ENCODE assay signal across 21 cellular contexts in the genomic region with DNA sequence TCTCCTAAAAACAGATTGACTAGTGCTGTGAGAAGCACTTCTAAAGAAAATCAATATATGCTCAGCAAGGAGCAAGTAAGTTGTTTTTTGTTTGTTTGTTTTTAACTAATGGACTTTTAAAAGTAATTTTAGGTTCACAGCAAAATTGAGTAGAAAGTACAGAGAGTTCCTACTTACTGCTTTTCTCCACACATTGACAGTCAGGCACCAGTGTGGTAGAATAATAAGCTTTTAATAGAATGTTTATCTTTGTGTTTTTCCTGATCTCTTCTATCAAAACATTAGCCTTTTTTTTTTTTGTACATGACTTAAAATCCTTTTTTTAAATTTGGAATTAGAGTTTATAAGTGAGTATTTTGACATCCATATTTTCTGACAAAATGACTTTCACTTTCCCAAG.
DNase-seq lines count a peak whose midpoint lies in the region; ATAC-seq and TF ChIP-seq lines count a peak whose summit lies in the region.
"Had no signal": no experiment of that assay in that cellular context is flagged by ENCODE, and none has a peak within 500 bp of the region (broad histone marks: within the 10 kb centered on the region; RNA-seq: fewer than 3 reads in every experiment).

No MANE protein-coding gene starts in this region.

- peaks cover 58% of the 10 kb centered on the region for H3K4me1 ChIP-seq in KMS-11 (ENCODE audit: low read depth, poor library complexity, severe bottlenecking)
- H3K4me1 ChIP-seq in endocrine pancreas (ENCODE audit: control insufficient read depth, insufficient read depth, low read length) = peaks cover 15% of the 10 kb centered on the region
- peaks cover 0 to 4% of the 10 kb centered on the region in 2 donors for H3K4me1 ChIP-seq in muscle layer of duodenum (ENCODE audit: control insufficient read depth in 1 of 2, insufficient read depth in 2 of 2, low read length in 2 of 2)
- peaks cover 0 to 26% (median 4%) of the 10 kb centered on the region in 4 donors for H3K4me1 ChIP-seq in tibial artery

- H3K9ac ChIP-seq in KMS-11 (no peak overlapping the region), endocrine pancreas (ENCODE audit: control insufficient read depth, insufficient read depth, low read length) (no peak overlapping the region)

- no peaks in the 10 kb centered on the region for H3K9me3 ChIP-seq in endocrine pancreas (ENCODE audit: control insufficient read depth, low read length)
- peaks cover 0 to 7% of the 10 kb centered on the region in 2 donors for H3K9me3 ChIP-seq in muscle layer of duodenum (ENCODE audit: control insufficient read depth in 1 of 2, low read length in 2 of 2)
- H3K9me3 ChIP-seq in tibial artery = peaks cover 0 to 7% (median 5%) of the 10 kb centered on the region in 3 donors

- TF ChIP-seq CTCF in KMS-11 (conservative IDR thresholded peaks at IDR 0.05; ENCODE audit: low read depth, low read length) = no peak
- TF ChIP-seq CTCF in tibial artery (IDR thresholded peaks at IDR 0.05) = no peak

- H4K20me1 ChIP-seq in KMS-11 (ENCODE audit: insufficient read depth) = no peaks in the 10 kb centered on the region

- H3K36me3 ChIP-seq in KMS-11 (ENCODE audit: insufficient read depth) (no peaks in the 10 kb centered on the region), endocrine pancreas (ENCODE audit: control insufficient read depth, insufficient read depth, low read length) (no peaks in the 10 kb centered on the region), muscle layer of duodenum (ENCODE audit: control insufficient read depth in 1 of 2, insufficient read depth in 2 of 2, low read length in 2 of 2) (peaks cover 0 to 15% of the 10 kb centered on the region in 2 donors), tibial artery (peaks cover 11 to 19% (median 19%) of the 10 kb centered on the region in 3 donors)
- H3K36me3 ChIP-seq: ovary had no signal

- peaks cover 5% of the 10 kb centered on the region; the same call in 1 of the 2 replicates for H3K79me2 ChIP-seq in KMS-11 (ENCODE audit: insufficient read depth, low read depth)

- no peak overlapping the region for H3K4me2 ChIP-seq in KMS-11

- intact Hi-C loops in tibial artery (cut with DNase I; ENCODE audit: low total_unique reads) = loop anchor here (2.0 kb wide), 1 partner anchor 202 kb away; no protein-coding TSS in a partner anchor

- H3K4me3 ChIP-seq in KMS-11 (IDR thresholded peaks at IDR 0.05; ENCODE audit: insufficient read depth, low read depth, low read length) = no peak overlapping the region
- peak overlapping the region; percentile 75 for H3K4me3 ChIP-seq in endocrine pancreas (ENCODE audit: control insufficient read depth, insufficient read depth, low read length)
- H3K4me3 ChIP-seq in muscle layer of duodenum (ENCODE audit: low read depth in 1 of 2, low read length in 2 of 2) = no peak overlapping the region
- H3K4me3 ChIP-seq in tibial artery = peak overlapping the region in 1 of 2 donors; percentile 15
- H3K4me3 ChIP-seq: K562, lung, ovary, skin epidermis had no signal

- peak overlapping the region; percentile 19; the same call in 1 of the 2 replicates for H3K27ac ChIP-seq in KMS-11
- peak overlapping the region; percentile 40 for H3K27ac ChIP-seq in muscle layer of duodenum (ENCODE audit: low read length)
- H3K27ac ChIP-seq in tibial artery = peak overlapping the region; percentile 46 to 57

- ATAC-seq in HG02840 (IDR thresholded peaks at IDR 0.05; ENCODE audit: low FRiP score, unreplicated experiment) (no peak), HG02678 (IDR thresholded peaks at IDR 0.05; ENCODE audit: unreplicated experiment) (no peak), GM21529 (IDR thresholded peaks at IDR 0.05; ENCODE audit: unreplicated experiment) (no peak)
- ATAC-seq: activated CD4-positive, CD25-positive, alpha-beta regulatory T cell treated with anti-CD3 and anti-CD28 coated beads, Interleukin-2, amount 50 U/mL, for 24 hours; HCT116; K562 had no signal

- H3K27me3 ChIP-seq in KMS-11 (ENCODE audit: insufficient read depth, low read depth) (no peaks in the 10 kb centered on the region), endocrine pancreas (ENCODE audit: control insufficient read depth, insufficient read depth, low read length) (no peaks in the 10 kb centered on the region), muscle layer of duodenum (ENCODE audit: low read depth, low read length) (no peaks in the 10 kb centered on the region), tibial artery (no peaks in the 10 kb centered on the region)
- H3K27me3 ChIP-seq: ovary had no signal

- DNase-seq in tibial artery (no peak), NK-92 (lab: John Stamatoyannopoulos, UW; ENCODE audit: unreplicated experiment) (no peak)
- DNase-seq: CD8-positive, alpha-beta memory T cell; DND-41; NCI-H2081; NCI-H446 treated with DMSO at 0.1 percent for 48 hours; RPMI8226; stimulated activated CD4-positive, alpha-beta T cell treated with anti-CD3 and anti-CD28 coated beads, Interleukin-4, amount 100 ng/mL, for 24 hours; substantia nigra had no signal

- no peak overlapping the region for H2AFZ ChIP-seq in KMS-11 (ENCODE audit: low read depth)
